In genomic region chr3:15276028-15276717, GRCh38 we compare ENCODE assay signal across 15 cellular contexts. TPM values are rescaled to one million over a fixed set of nuclear protein-coding genes. Genes with fewer than 3 reads are reported as not detected.
DNase-seq lines count a peak whose midpoint lies in the region; ATAC-seq and TF ChIP-seq lines count a peak whose summit lies in the region.
"Had no signal": no experiment of that assay in that cellular context is flagged by ENCODE, and none has a peak within 500 bp of the region (broad histone marks: within the 10 kb centered on the region; RNA-seq: fewer than 3 reads in every experiment).

No MANE protein-coding gene starts in this region.

- no peak overlapping the region for H3K4me3 ChIP-seq in suprapubic skin
- H3K4me3 ChIP-seq in BE2C (ENCODE audit: low read depth, low read length), result no peak overlapping the region
- H3K4me3 ChIP-seq: BLaER1 had no signal

- no peaks in the 10 kb centered on the region for H3K27me3 ChIP-seq in suprapubic skin
- H3K27me3 ChIP-seq in BE2C, result no peaks in the 10 kb centered on the region
- H3K27me3 ChIP-seq: foreskin keratinocyte had no signal

- 89% methylated on average over 9 of the region's 11 CpGs for WGBS in suprapubic skin

- no peak for DNase-seq in activated naive CD4-positive, alpha-beta T cell treated with anti-CD3 and anti-CD28 coated beads, Interleukin-2, amount 10 ng/mL, durations not matched to agents 7 days and 5 days
- DNase-seq in activated naive CD4-positive, alpha-beta T cell treated with anti-CD3 and anti-CD28 coated beads, Interleukin-2, amount 50 U/mL, for 72 hours (ENCODE audit: low spot score in 2 of 2), result no peak
- peak; percentile 38 for DNase-seq in RPMI7951 (ENCODE audit: low read depth)
- DNase-seq in globus pallidus (ENCODE audit: low spot score), result peak; percentile 61
- peak; percentile 21 to 33 for DNase-seq in suprapubic skin (ENCODE audit: low spot score in 2 of 2)
- DNase-seq in BE2C, result no peak
- no peak for DNase-seq in NCI-H748 (lab: John Stamatoyannopoulos, UW; ENCODE audit: unreplicated experiment)
- DNase-seq: effector CD4-positive, alpha-beta T cell; foreskin keratinocyte; HCEC 1CT; NCI-H510A had no signal

- no peak for TF ChIP-seq CTCF in suprapubic skin (IDR thresholded peaks at IDR 0.05)
- TF ChIP-seq CTCF in BE2C (IDR thresholded peaks at IDR 0.05; ENCODE audit: low read depth, low read length), result no peak

- no peak for ATAC-seq in activated naive CD4-positive, alpha-beta T cell treated with anti-CD3 and anti-CD28 coated beads, Interleukin-2, amount 50 U/mL, for 72 hours
- ATAC-seq in GM21515 (IDR thresholded peaks at IDR 0.05; ENCODE audit: unreplicated experiment), result no peak
- ATAC-seq: Panc1 had no signal

- H3K27me3 Mint-ChIP-seq in activated naive CD4-positive, alpha-beta T cell treated with anti-CD3 and anti-CD28 coated beads, Interleukin-2, amount 10 ng/mL, durations not matched to agents 7 days and 5 days, result no peaks in the 10 kb centered on the region

- no peak for TF ChIP-seq POLR2A in suprapubic skin (IDR thresholded peaks at IDR 0.05)

- H3K27ac Mint-ChIP-seq in activated naive CD4-positive, alpha-beta T cell treated with anti-CD3 and anti-CD28 coated beads, Interleukin-2, amount 10 ng/mL, durations not matched to agents 7 days and 5 days, result peak overlapping the region; percentile 28
- no peak overlapping the region for H3K27ac Mint-ChIP-seq in activated naive CD4-positive, alpha-beta T cell treated with anti-CD3 and anti-CD28 coated beads, Interleukin-2, amount 50 U/mL, for 72 hours
- H3K27ac Mint-ChIP-seq: T-helper 2 cell treated with Interferon-gamma antibody and Interleukin-4, amounts not matched to agents 5 μg/mL and 100 μg/mL, for 36 hours had no signal

- no peak overlapping the region for H3K27ac ChIP-seq in suprapubic skin
- H3K27ac ChIP-seq: BLaER1, foreskin keratinocyte had no signal

- H3K36me3 Mint-ChIP-seq in activated naive CD4-positive, alpha-beta T cell treated with anti-CD3 and anti-CD28 coated beads, Interleukin-2, amount 10 ng/mL, durations not matched to agents 7 days and 5 days, result peaks cover 25% of the 10 kb centered on the region
- H3K36me3 Mint-ChIP-seq in activated naive CD4-positive, alpha-beta T cell treated with anti-CD3 and anti-CD28 coated beads, Interleukin-2, amount 50 U/mL, for 72 hours, result peaks cover 0 to 5% of the 10 kb centered on the region in 2 donors

- CTCF ChIA-PET in activated naive CD4-positive, alpha-beta T cell treated with anti-CD3 and anti-CD28 coated beads, Interleukin-2, amount 10 ng/mL, durations not matched to agents 7 days and 5 days (lab: Charles Lee), result interaction anchor here (0.7 to 2.3 kb wide), 4 partner anchors 8 to 56 kb away, joined by 3 to 7 read pairs (median 4); partner anchors contain the start of gene SH3BP5

- H3K36me3 ChIP-seq in suprapubic skin (no peaks in the 10 kb centered on the region), BE2C (no peaks in the 10 kb centered on the region)
- H3K36me3 ChIP-seq: BLaER1 had no signal

- no peak overlapping the region for H3K4me3 Mint-ChIP-seq in activated naive CD4-positive, alpha-beta T cell treated with anti-CD3 and anti-CD28 coated beads, Interleukin-2, amount 10 ng/mL, durations not matched to agents 7 days and 5 days
- H3K4me3 Mint-ChIP-seq: T-helper 2 cell treated with Interferon-gamma antibody and Interleukin-4, amounts not matched to agents 5 μg/mL and 100 μg/mL, for 36 hours had no signal

- no peaks in the 10 kb centered on the region for H3K9me3 ChIP-seq in suprapubic skin
- no peaks in the 10 kb centered on the region for H3K9me3 ChIP-seq in BE2C
- H3K9me3 ChIP-seq: BLaER1 had no signal

- H3K4me1 ChIP-seq in suprapubic skin (peaks cover 9% of the 10 kb centered on the region), BE2C (no peaks in the 10 kb centered on the region)
- H3K4me1 ChIP-seq: foreskin keratinocyte had no signal

- TF ChIP-seq EP300 in suprapubic skin (IDR thresholded peaks at IDR 0.05), result no peak

- peaks cover 75% of the 10 kb centered on the region for H3K4me1 Mint-ChIP-seq in activated naive CD4-positive, alpha-beta T cell treated with anti-CD3 and anti-CD28 coated beads, Interleukin-2, amount 10 ng/mL, durations not matched to agents 7 days and 5 days

- H3K9me3 Mint-ChIP-seq in activated naive CD4-positive, alpha-beta T cell treated with anti-CD3 and anti-CD28 coated beads, Interleukin-2, amount 10 ng/mL, durations not matched to agents 7 days and 5 days, result no peaks in the 10 kb centered on the region
- no peaks in the 10 kb centered on the region for H3K9me3 Mint-ChIP-seq in activated naive CD4-positive, alpha-beta T cell treated with anti-CD3 and anti-CD28 coated beads, Interleukin-2, amount 50 U/mL, for 72 hours
- H3K9me3 Mint-ChIP-seq: T-helper 2 cell treated with Interferon-gamma antibody and Interleukin-4, amounts not matched to agents 5 μg/mL and 100 μg/mL, for 36 hours had no signal

RNA-seq across cellular contexts. Expression of gene SH3BP5, which starts 56.2 kb away (rescaled TPM):
- 10 to 100 TPM in 1 of 2 donors, 1 to 10 TPM in 1; 2.6 to 18.9 TPM for total RNA-seq in activated naive CD4-positive, alpha-beta T cell treated with anti-CD3 and anti-CD28 coated beads, Interleukin-2, amount 50 U/mL, for 72 hours
- total RNA-seq in RPMI7951 (2014; rRNA removed; shearing (Covaris generic)), result 2.4 and 3.2 TPM in 2 replicates
- 10 to 100 TPM; 11.2 to 27.0 (median 17.8) TPM for total RNA-seq in suprapubic skin
- polyA plus RNA-seq in BE2C (2012; ENCODE audit: insufficient read depth, insufficient read length, low read depth), result 7.5 TPM

Comparison
In these comparisons a context has a peak if more than half of its experiments do, and no peak if none do; other contexts are left out.
1. DNase-seq: peak in RPMI7951 (single experiment), globus pallidus (single experiment) and suprapubic skin (2 of 2); none in activated naive CD4-positive, alpha-beta T cell treated with anti-CD3 and anti-CD28 coated beads, Interleukin-2, amount 10 ng/mL, durations not matched to agents 7 days and 5 days (single experiment), activated naive CD4-positive, alpha-beta T cell treated with anti-CD3 and anti-CD28 coated beads, Interleukin-2, amount 50 U/mL, for 72 hours (0 of 2), BE2C (single experiment) and NCI-H748 (single experiment).